Comparison of ENCODE assay signal across 21 cellular contexts in genomic region chr9:95764490-95764889, GRCh38.
A peak's percentile ranks its signal among the peaks of the same experiment; 100 is the strongest.
DNase-seq lines count a peak whose midpoint lies in the region; ATAC-seq and TF ChIP-seq lines count a peak whose summit lies in the region.
"Had no signal": no experiment of that assay in that cellular context is flagged by ENCODE, and none has a peak within 500 bp of the region (broad histone marks: within the 10 kb centered on the region; RNA-seq: fewer than 3 reads in every experiment).

No MANE protein-coding gene starts in this region.

- peak overlapping the region; percentile 18 for H3K18ac ChIP-seq in H9 (ENCODE audit: insufficient read length, low read depth, low read length)

- H3K27ac Mint-ChIP-seq in H9, result no peak overlapping the region
- H3K27ac Mint-ChIP-seq in T-helper 17 cell, result no peak overlapping the region
- H3K27ac Mint-ChIP-seq: activated naive CD4-positive, alpha-beta T cell treated with anti-CD3 and anti-CD28 coated beads for 36 hours; memory B cell; naive B cell had no signal

- no peak overlapping the region for H3K9ac ChIP-seq in H9 (ENCODE audit: extremely low read depth, insufficient read length, low read length)

- H3K27me3 Mint-ChIP-seq in H9 (ENCODE audit: low read depth), result peaks cover 5% of the 10 kb centered on the region
- H3K27me3 Mint-ChIP-seq in T-helper 17 cell, result peaks cover 8% of the 10 kb centered on the region

- H2BK20ac ChIP-seq in H9 (ENCODE audit: low read depth, low read length, poor library complexity, severe bottlenecking), result no peak overlapping the region

- TF ChIP-seq CTCF in H9 (conservative IDR thresholded peaks at IDR 0.05) (no peak), coronary artery (IDR thresholded peaks at IDR 0.05) (no peak)

- no peaks in the 10 kb centered on the region for H3K27me3 ChIP-seq in H9 (ENCODE audit: insufficient read depth, low read length)
- H3K27me3 ChIP-seq: gastrocnemius medialis, ovary, tibial nerve had no signal

- no peak for DNase-seq in H9
- DNase-seq in NCI-H2227 treated with DMSO at 0.1 percent for 48 hours (lab: John Stamatoyannopoulos, UW), result peak; percentile 24
- no peak for DNase-seq in coronary artery (ENCODE audit: low spot score)
- DNase-seq in posterior vena cava (ENCODE audit: low spot score), result peak; percentile 10
- DNase-seq in midbrain (lab: John Stamatoyannopoulos, UW), result no peak
- DNase-seq in SKM-1 treated with dmso at 0.1 percent for 144 hours (lab: John Stamatoyannopoulos, UW; ENCODE audit: unreplicated experiment), result no peak
- DNase-seq in T-helper 17 cell, result no peak
- DNase-seq: activated naive CD4-positive, alpha-beta T cell treated with anti-CD3 and anti-CD28 coated beads for 36 hours; activated T-cell treated with anti-CD3 and anti-CD28 coated beads, Interleukin-2, amount 50 U/mL, for 48 hours; CD4-positive, alpha-beta memory T cell; gastrocnemius medialis; kidney glomerular epithelial cell; naive B cell; NCI-H2171; ovary; stimulated activated CD4-positive, alpha-beta T cell treated with anti-CD3 and anti-CD28 coated beads, Interleukin-1b, Interleukin-23, amount 100 ng/mL, for 48 hours; stimulated activated naive CD4-positive, alpha-beta T cell had no signal

- intact Hi-C loops in posterior vena cava (cut with DNase I), result no loop called here

- H3K4me1 Mint-ChIP-seq in H9, result peaks cover 39 to 43% of the 10 kb centered on the region in 2 experiments
- H3K4me1 Mint-ChIP-seq in T-helper 17 cell, result no peaks in the 10 kb centered on the region
- H3K4me1 Mint-ChIP-seq: memory B cell, naive B cell had no signal

- H3K4me3 Mint-ChIP-seq in H9, result no peak overlapping the region
- H3K4me3 Mint-ChIP-seq in T-helper 17 cell, result no peak overlapping the region
- H3K4me3 Mint-ChIP-seq: activated naive CD4-positive, alpha-beta T cell treated with anti-CD3 and anti-CD28 coated beads for 36 hours; CD4-positive, alpha-beta memory T cell; memory B cell had no signal

- no peak overlapping the region for H4K5ac ChIP-seq in H9 (ENCODE audit: insufficient read length, low read depth, low read length)

- no peak overlapping the region for H3K14ac ChIP-seq in H9 (ENCODE audit: insufficient read depth, low read length)

- no peak overlapping the region for H2BK12ac ChIP-seq in H9 (ENCODE audit: insufficient read length, low read depth, low read length)

- no peak overlapping the region for H3K23ac ChIP-seq in H9 (ENCODE audit: insufficient read length, low read depth, low read length)

- H3T11ph ChIP-seq in H9 (ENCODE audit: low read length), result no peak overlapping the region

- H3K36me3 Mint-ChIP-seq in H9 (ENCODE audit: insufficient read depth in 1 of 3, low read depth in 3 of 3) (no peaks in the 10 kb centered on the region; a peak in 1 of 7 replicates), T-helper 17 cell (ENCODE audit: low read depth) (no peaks in the 10 kb centered on the region)
- H3K36me3 Mint-ChIP-seq: CD4-positive, alpha-beta memory T cell; memory B cell; naive B cell had no signal

- no peak overlapping the region for H2BK120ac ChIP-seq in H9 (ENCODE audit: low read depth, low read length, poor library complexity, severe bottlenecking)

- no peak overlapping the region for H2BK5ac ChIP-seq in H9 (ENCODE audit: insufficient read length, low read length)

- H3K9me3 Mint-ChIP-seq in H9, result no peaks in the 10 kb centered on the region
- H3K9me3 Mint-ChIP-seq: activated naive CD4-positive, alpha-beta T cell treated with anti-CD3 and anti-CD28 coated beads for 36 hours; CD4-positive, alpha-beta memory T cell; memory B cell had no signal

- no peaks in the 10 kb centered on the region for H4K20me1 ChIP-seq in H9 (ENCODE audit: control insufficient read depth, insufficient read depth, insufficient read length)

- no peak overlapping the region for H3K56ac ChIP-seq in H9 (ENCODE audit: insufficient read length, low read depth, low read length)

- H3K9me3 ChIP-seq in H9 (ENCODE audit: control insufficient read depth, low read depth, low read length) (no peaks in the 10 kb centered on the region), T-helper 17 cell (ENCODE audit: control insufficient read depth, low read length, poor library complexity, severe bottlenecking) (no peaks in the 10 kb centered on the region)
- H3K9me3 ChIP-seq: gastrocnemius medialis, ovary, tibial nerve had no signal

- H4K8ac ChIP-seq in H9 (replicated peaks; ENCODE audit: insufficient read length, low read depth, low read length), result no peak overlapping the region

- H3K79me1 ChIP-seq in H9 (ENCODE audit: insufficient read depth, low read depth, low read length, poor library complexity, severe bottlenecking), result no peaks in the 10 kb centered on the region

- H2AK5ac ChIP-seq in H9 (ENCODE audit: insufficient read length, low read length), result no peak overlapping the region

- H2BK15ac ChIP-seq in H9 (ENCODE audit: low read depth, low read length), result no peak overlapping the region

- H3K4me1 ChIP-seq in H9 (ENCODE audit: insufficient read depth, low read length), result peaks cover 11% of the 10 kb centered on the region; the same call in 1 of the 2 replicates
- H3K4me1 ChIP-seq: gastrocnemius medialis had no signal

- H3K27ac ChIP-seq in H9 (ENCODE audit: insufficient read length, low read depth, low read length), result no peak overlapping the region
- no peak overlapping the region for H3K27ac ChIP-seq in coronary artery
- H3K27ac ChIP-seq: gastrocnemius medialis, ovary had no signal

- no peak overlapping the region for H4K91ac ChIP-seq in H9 (ENCODE audit: insufficient read length, low read depth, low read length)

- no peaks in the 10 kb centered on the region for H3K23me2 ChIP-seq in H9 (ENCODE audit: insufficient read length, low read depth, low read length, poor library complexity, severe bottlenecking)

- H3K79me2 ChIP-seq in H9 (ENCODE audit: insufficient read depth, low read length), result no peaks in the 10 kb centered on the region

- H2AFZ ChIP-seq in H9 (ENCODE audit: low read length), result no peak overlapping the region

- no peak overlapping the region for H3K4ac ChIP-seq in H9 (ENCODE audit: low read depth, low read length)

- no peak overlapping the region for H3K4me2 ChIP-seq in H9 (ENCODE audit: insufficient read depth, insufficient read length, low read length)

- no peak for ATAC-seq in GM21576 (IDR thresholded peaks at IDR 0.05; ENCODE audit: unreplicated experiment)
- no peak for ATAC-seq in T-helper 17 cell
- ATAC-seq: gastrocnemius medialis, HCT116 had no signal

- WGBS in H9 (ENCODE audit: extremely low coverage, insufficient read length, low lambda C conversion rate), result no CpG with 5 or more reads among the region's 7 CpGs

- peak overlapping the region; percentile 11 for H3K4me3 ChIP-seq in coronary artery
- H3K4me3 ChIP-seq: ovary had no signal

Comparison
In these comparisons a context has a peak if more than half of its experiments do, and no peak if none do; other contexts are left out.
1. DNase-seq: peak in NCI-H2227 treated with DMSO at 0.1 percent for 48 hours (single experiment) and posterior vena cava (single experiment); none in H9 (single experiment), coronary artery (single experiment), midbrain (single experiment), SKM-1 treated with dmso at 0.1 percent for 144 hours (single experiment) and T-helper 17 cell (0 of 3).